In genomic region chr22:48371391-48371790, GRCh38 we compare ENCODE assay signal across 12 cellular contexts.
DNase-seq lines count a peak whose midpoint lies in the region; ATAC-seq and TF ChIP-seq lines count a peak whose summit lies in the region.
"Had no signal": no experiment of that assay in that cellular context is flagged by ENCODE, and none has a peak within 500 bp of the region (broad histone marks: within the 10 kb centered on the region; RNA-seq: fewer than 3 reads in every experiment).

No MANE protein-coding gene starts in this region.

- peak; percentile 52 for DNase-seq in chondrocyte (ENCODE audit: low spot score)
- peak; percentile 38 for DNase-seq in endodermal cell
- peak; percentile 74 for DNase-seq in osteocyte (ENCODE audit: extremely low spot score, unreplicated experiment)
- no peak for DNase-seq in CD4-positive, alpha-beta T cell
- DNase-seq in NCI-H187 treated with DMSO at 0.1 percent for 48 hours (lab: John Stamatoyannopoulos, UW): no peak
- DNase-seq: Caco-2; CD8-positive, alpha-beta memory T cell; DND-41; GDM1 had no signal

- H3K4me1 Mint-ChIP-seq in chondrocyte (ENCODE audit: low read depth) (peaks cover 6% of the 10 kb centered on the region), endodermal cell (peaks cover 18% of the 10 kb centered on the region), osteocyte (ENCODE audit: unreplicated experiment) (peaks cover 19% of the 10 kb centered on the region)
- H3K4me1 Mint-ChIP-seq in CD4-positive, alpha-beta T cell (ENCODE audit: low read depth): no peaks in the 10 kb centered on the region
- H3K4me1 Mint-ChIP-seq: CD14-positive monocyte; CD8-positive, alpha-beta memory T cell had no signal

- CTCF ChIA-PET in CD4-positive, alpha-beta T cell (lab: Charles Lee): no interaction called here

- peaks cover 15% of the 10 kb centered on the region for H3K27me3 Mint-ChIP-seq in chondrocyte (ENCODE audit: low read depth)
- peaks cover 90% of the 10 kb centered on the region for H3K27me3 Mint-ChIP-seq in endodermal cell (ENCODE audit: insufficient read depth)
- peaks cover 6% of the 10 kb centered on the region for H3K27me3 Mint-ChIP-seq in osteocyte (ENCODE audit: unreplicated experiment)
- H3K27me3 Mint-ChIP-seq in CD4-positive, alpha-beta T cell: peaks cover 22% of the 10 kb centered on the region

- H3K4me1 ChIP-seq in endodermal cell (ENCODE audit: control insufficient read depth, insufficient read depth, low read length): peaks cover 8% of the 10 kb centered on the region

- H3K27ac Mint-ChIP-seq in chondrocyte (ENCODE audit: unreplicated experiment) (no peak overlapping the region), endodermal cell (no peak overlapping the region), osteocyte (ENCODE audit: unreplicated experiment) (no peak overlapping the region)
- H3K27ac Mint-ChIP-seq in CD4-positive, alpha-beta T cell: no peak overlapping the region
- H3K27ac Mint-ChIP-seq: CD14-positive monocyte; CD8-positive, alpha-beta memory T cell had no signal

- 79 to 83% methylated on average over 6 to 7 of the region's 7 CpGs for WGBS in endodermal cell (ENCODE audit: insufficient coverage in 1 of 2, insufficient read length in 1 of 2), 2 experiments

- intact Hi-C loops in CD4-positive, alpha-beta T cell (cut with DNase I, micrococcal nuclease): no loop called here

- no peak overlapping the region for H3K4me3 Mint-ChIP-seq in chondrocyte (ENCODE audit: unreplicated experiment)
- H3K4me3 Mint-ChIP-seq in endodermal cell: no peak overlapping the region
- H3K4me3 Mint-ChIP-seq in osteocyte (ENCODE audit: unreplicated experiment): no peak overlapping the region
- no peak overlapping the region for H3K4me3 Mint-ChIP-seq in CD4-positive, alpha-beta T cell
- H3K4me3 Mint-ChIP-seq: CD14-positive monocyte; CD8-positive, alpha-beta memory T cell had no signal

- no peaks in the 10 kb centered on the region for H3K9me3 Mint-ChIP-seq in chondrocyte (ENCODE audit: low read depth)
- H3K9me3 Mint-ChIP-seq in endodermal cell: no peaks in the 10 kb centered on the region
- no peaks in the 10 kb centered on the region for H3K9me3 Mint-ChIP-seq in osteocyte (ENCODE audit: unreplicated experiment)
- no peaks in the 10 kb centered on the region for H3K9me3 Mint-ChIP-seq in CD4-positive, alpha-beta T cell
- H3K9me3 Mint-ChIP-seq: CD8-positive, alpha-beta memory T cell had no signal

- H3K4me3 ChIP-seq in endodermal cell (ENCODE audit: low read length): no peak overlapping the region

- no peaks in the 10 kb centered on the region for H3K36me3 ChIP-seq in endodermal cell (ENCODE audit: control insufficient read depth, insufficient read depth, low read length)

- no peak for ATAC-seq in CD4-positive, alpha-beta T cell (ENCODE audit: poor library complexity)
- no peak for ATAC-seq in activated CD4-positive, CD25-positive, alpha-beta regulatory T cell treated with anti-CD3 and anti-CD28 coated beads, Interleukin-2, amount 50 U/mL, for 24 hours
- ATAC-seq: HCT116 had no signal

- no peaks in the 10 kb centered on the region for H3K27me3 ChIP-seq in endodermal cell (ENCODE audit: control insufficient read depth, insufficient read depth, low read length, poor library complexity, severe bottlenecking)
- peaks cover 14% of the 10 kb centered on the region for H3K27me3 ChIP-seq in CD4-positive, alpha-beta T cell (ENCODE audit: control insufficient read depth, insufficient read depth, low read length)

- POLR2A ChIA-PET in CD4-positive, alpha-beta T cell (lab: Charles Lee): no interaction called here

- TF ChIP-seq CTCF in chondrocyte (IDR thresholded peaks at IDR 0.05) (no peak), endodermal cell (conservative IDR thresholded peaks at IDR 0.05) (no peak), osteocyte (IDR thresholded peaks at IDR 0.05) (no peak)
- no peak for TF ChIP-seq CTCF in CD4-positive, alpha-beta T cell (IDR thresholded peaks at IDR 0.05)

- no peaks in the 10 kb centered on the region for H3K9me3 ChIP-seq in endodermal cell (ENCODE audit: control insufficient read depth, low read length)
- no peaks in the 10 kb centered on the region for H3K9me3 ChIP-seq in CD4-positive, alpha-beta T cell (ENCODE audit: control insufficient read depth, low read length)
- H3K9me3 ChIP-seq: Caco-2 had no signal

- H3K9ac ChIP-seq in endodermal cell (ENCODE audit: extremely low read depth, low read length, poor library complexity, severe bottlenecking): no peak overlapping the region

- H3K36me3 Mint-ChIP-seq in chondrocyte (ENCODE audit: low read depth): no peaks in the 10 kb centered on the region
- no peaks in the 10 kb centered on the region for H3K36me3 Mint-ChIP-seq in endodermal cell (ENCODE audit: low read depth)
- no peaks in the 10 kb centered on the region for H3K36me3 Mint-ChIP-seq in osteocyte (ENCODE audit: unreplicated experiment)
- H3K36me3 Mint-ChIP-seq in CD4-positive, alpha-beta T cell (ENCODE audit: low read depth): no peaks in the 10 kb centered on the region
- H3K36me3 Mint-ChIP-seq: CD14-positive monocyte; CD8-positive, alpha-beta memory T cell had no signal

- no peak overlapping the region for H3K27ac ChIP-seq in endodermal cell (ENCODE audit: low read depth, low read length)
- H3K27ac ChIP-seq in CD4-positive, alpha-beta T cell (ENCODE audit: low read depth, low read length): no peak overlapping the region

Comparison
In these comparisons a context has a peak if more than half of its experiments do, and no peak if none do; other contexts are left out.
1. DNase-seq: peak in chondrocyte (single experiment), endodermal cell (single experiment) and osteocyte (single experiment); none in CD4-positive, alpha-beta T cell (0 of 10) and NCI-H187 treated with DMSO at 0.1 percent for 48 hours (single experiment).